In genomic region chr16:88747588-88748301, GRCh38 we compare ENCODE assay signal across 8 cellular contexts. TPM values are rescaled to one million over a fixed set of nuclear protein-coding genes. Genes with fewer than 3 reads are reported as not detected.
DNase-seq lines count a peak whose midpoint lies in the region; ATAC-seq, FAIRE-seq and TF ChIP-seq lines count a peak whose summit lies in the region.

No MANE protein-coding gene starts in this region.

- no peak overlapping the region for H3K4me2 ChIP-seq in SK-N-SH

- peaks cover 54% of the 10 kb centered on the region for H4K20me1 ChIP-seq in SK-N-SH (ENCODE audit: insufficient read depth)

- DNase-seq in COLO829 (ENCODE audit: low spot score) (peak; percentile 35), HFFc6 (no peak), SK-N-SH (no peak), epithelial cell of esophagus (ENCODE audit: low read depth) (peak; percentile 69), frontal cortex (ENCODE audit: low spot score in 2 of 2) (no peak)
- DNase-seq in stimulated activated naive CD8-positive, alpha-beta T cell treated with anti-CD3 and anti-CD28 coated beads, Interleukin-15, Interleukin-2, amounts not matched to agents 100 U/mL and 50 U/mL, for 24 hours, result peak; percentile 64

- TF ChIP-seq RAD21 in SK-N-SH (IDR thresholded peaks at IDR 0.05; ENCODE audit: low read length), result no peak

- H3K4me1 ChIP-seq in SK-N-SH (ENCODE audit: control insufficient read depth in 1 of 2, insufficient read depth in 2 of 2, low read depth in 1 of 2, low read length in 1 of 2), result peaks cover 0 to 3% of the 10 kb centered on the region in 2 experiments; a peak in 1 of 4 replicates

- H3F3A ChIP-seq in SK-N-SH (replicated peaks; ENCODE audit: insufficient read depth), result peaks cover 4% of the 10 kb centered on the region

- no peak overlapping the region for H3K4me3 ChIP-seq in SK-N-SH (ENCODE audit: low read depth in 2 of 2, low read length in 1 of 2)
- H3K4me3 ChIP-seq in epithelial cell of esophagus (ENCODE audit: low read length), result no peak overlapping the region

- no peaks in the 10 kb centered on the region for H3K9me3 ChIP-seq in SK-N-SH

- CTCF ChIA-PET in SK-N-SH (lab: Yijun Ruan, JAX), result interaction anchor here (1.1 to 30.9 kb wide), 4 partner anchors 7 to 110 kb away, joined by 3 to 540 read pairs (median 272); no protein-coding TSS in a partner anchor

- H2AFZ ChIP-seq in SK-N-SH (ENCODE audit: low read depth), result no peak overlapping the region

- H3K9ac ChIP-seq in SK-N-SH, result no peak overlapping the region

- no peak for TF ChIP-seq POLR2A in GM18505 (IDR thresholded peaks at IDR 0.05; ENCODE audit: borderline replicate concordance, extremely low read depth, insufficient read depth, insufficient read length)

- H3K27ac ChIP-seq in SK-N-SH (ENCODE audit: low read depth in 2 of 2, low read length in 1 of 2), result no peak overlapping the region

- no peak for TF ChIP-seq EP300 in SK-N-SH (IDR thresholded peaks at IDR 0.05; ENCODE audit: borderline replicate concordance in 1 of 2, low read depth in 1 of 2, low read length in 1 of 2)

- 82% methylated on average over 26 of the region's 26 CpGs for WGBS in SK-N-SH (ENCODE audit: low lambda C conversion rate)

- no peak overlapping the region for H3K27ac Mint-ChIP-seq in HFFc6

- TF ChIP-seq CTCF in HFFc6 (IDR thresholded peaks at IDR 0.05) (peak; percentile 58; the same call in 1 of the 2 replicates), SK-N-SH (IDR thresholded peaks at IDR 0.05) (peak; percentile 34), epithelial cell of esophagus (IDR thresholded peaks at IDR 0.05; ENCODE audit: insufficient read depth, low read depth, low read length, missing control alignments) (peak; percentile 46)

- no peaks in the 10 kb centered on the region for H3K27me3 ChIP-seq in SK-N-SH (ENCODE audit: insufficient read depth)

- ATAC-seq in stimulated activated naive CD8-positive, alpha-beta T cell treated with anti-CD3 and anti-CD28 coated beads, Interleukin-15, Interleukin-2, amounts not matched to agents 100 U/mL and 50 U/mL, for 24 hours, result peak; percentile 38
- ATAC-seq in HG03460 (IDR thresholded peaks at IDR 0.05; ENCODE audit: unreplicated experiment) (no peak), GM18505 (IDR thresholded peaks at IDR 0.05; ENCODE audit: unreplicated experiment) (no peak)

- no peaks in the 10 kb centered on the region; the same call in 1 of the 2 replicates for H3K36me3 Mint-ChIP-seq in HFFc6 (ENCODE audit: low read depth)

- peaks cover 74% of the 10 kb centered on the region for H3K79me2 ChIP-seq in SK-N-SH (ENCODE audit: insufficient read depth)

- H3K36me3 ChIP-seq in SK-N-SH (replicated peaks in 1 of 2; ENCODE audit: control insufficient read depth in 1 of 2, insufficient read depth in 2 of 2, low read length in 1 of 2), result peaks cover 0 to 5% of the 10 kb centered on the region in 2 experiments

- no peaks in the 10 kb centered on the region for H3K9me3 Mint-ChIP-seq in HFFc6

- POLR2A ChIA-PET in SK-N-SH (lab: Yijun Ruan, JAX), result no interaction called here

- no peaks in the 10 kb centered on the region; the same call in 1 of the 2 replicates for H3K4me1 Mint-ChIP-seq in HFFc6 (ENCODE audit: low read depth)

- no peak overlapping the region for H3K4me3 Mint-ChIP-seq in HFFc6

- H3K27me3 Mint-ChIP-seq in HFFc6 (ENCODE audit: insufficient read depth), result no peaks in the 10 kb centered on the region; the same call in none of the 2 replicates

- no peaks in the 10 kb centered on the region for H3K9me2 ChIP-seq in SK-N-SH

- FAIRE-seq in frontal cortex (lab: Jason Lieb, UNC), result no peak

TF ChIP-seq in SK-N-SH, 30 proteins besides CTCF, POLR2A, EP300 and RAD21 (continues in another document):
- no peak for TF ChIP-seq USF1 (IDR thresholded peaks at IDR 0.05; ENCODE audit: borderline replicate concordance, low read depth)
- TF ChIP-seq FOXJ3 (CRISPR knock-in tag; IDR thresholded peaks at IDR 0.05), result no peak
- TF ChIP-seq REST (IDR thresholded peaks at IDR 0.05; ENCODE audit: low read depth, low read length), result no peak
- TF ChIP-seq ZBTB33 (IDR thresholded peaks at IDR 0.05; ENCODE audit: borderline replicate concordance, low read depth), result no peak
- no peak for TF ChIP-seq MEF2A (IDR thresholded peaks at IDR 0.05; ENCODE audit: borderline replicate concordance, low read depth)
- no peak for TF ChIP-seq GATA2 (CRISPR knock-in tag; IDR thresholded peaks at IDR 0.05)
- TF ChIP-seq SMC3 (IDR thresholded peaks at IDR 0.05; ENCODE audit: low read depth, low read length), result no peak
- TF ChIP-seq EZH2phosphoT487 (IDR thresholded peaks at IDR 0.05; ENCODE audit: borderline replicate concordance, low read depth), result no peak
- no peak for TF ChIP-seq SIN3A (IDR thresholded peaks at IDR 0.05; ENCODE audit: borderline replicate concordance, low read depth, low read length)
- TF ChIP-seq USF2 (IDR thresholded peaks at IDR 0.05; ENCODE audit: borderline replicate concordance, low read depth, low read length), result no peak

RNA-seq across cellular contexts. Expression of gene PIEZO1, which starts 37.3 kb away (rescaled TPM):
- 100 to 1,000 TPM; 238 to 293 (median 264) TPM for total RNA-seq in HFFc6 (2021; fragmentation: NEBNext Ultra II Directional; extraction: Animal tissue kit (Norgen Biotek cat#: 25700))
- polyA plus RNA-seq in SK-N-SH (2012; rRNA removed), result 111 and 184 TPM in 2 replicates
- 45.3 and 86.3 TPM in 2 replicates for polyA plus RNA-seq in SK-N-SH (2012; cell fraction: cytosol; rRNA removed)
- polyA plus RNA-seq in SK-N-SH (2012; cell fraction: nucleus; rRNA removed), result 670 and 1,039 TPM in 2 replicates
- 4.1 TPM for total RNA-seq in frontal cortex

RNA-seq across cellular contexts. Expression of gene CTU2, which starts 41.4 kb away (rescaled TPM):
- 10 to 100 TPM; 26.2 to 37.0 (median 33.2) TPM for total RNA-seq in HFFc6 (2021; fragmentation: NEBNext Ultra II Directional; extraction: Animal tissue kit (Norgen Biotek cat#: 25700))
- polyA plus RNA-seq in SK-N-SH (2012; rRNA removed), result 16.2 and 16.5 TPM in 2 replicates
- 6.3 and 9.8 TPM in 2 replicates for polyA plus RNA-seq in SK-N-SH (2012; cell fraction: cytosol; rRNA removed)
- polyA plus RNA-seq in SK-N-SH (2012; cell fraction: nucleus; rRNA removed), result 32.4 and 41.1 TPM in 2 replicates
- total RNA-seq in frontal cortex, result 15.1 TPM

RNA-seq across cellular contexts. Expression of gene RNF166, which starts 41.5 kb away (rescaled TPM):
- total RNA-seq in HFFc6 (2021; fragmentation: NEBNext Ultra II Directional; extraction: Animal tissue kit (Norgen Biotek cat#: 25700)), result 10 to 100 TPM; 10.3 to 18.3 (median 13.2) TPM
- polyA plus RNA-seq in SK-N-SH (2012; rRNA removed), result 17.0 and 17.2 TPM in 2 replicates
- 7.5 and 11.2 TPM in 2 replicates for polyA plus RNA-seq in SK-N-SH (2012; cell fraction: cytosol; rRNA removed)
- 29.1 and 45.4 TPM in 2 replicates for polyA plus RNA-seq in SK-N-SH (2012; cell fraction: nucleus; rRNA removed)
- 10.2 TPM for total RNA-seq in frontal cortex

RNA-seq across cellular contexts. Expression of gene CDT1, which starts 55.8 kb away (rescaled TPM):
- total RNA-seq in HFFc6 (2021; fragmentation: NEBNext Ultra II Directional; extraction: Animal tissue kit (Norgen Biotek cat#: 25700)), result 10 to 100 TPM; 13.3 to 28.2 (median 22.2) TPM
- 3.1 and 6.1 TPM in 2 replicates for polyA plus RNA-seq in SK-N-SH (2012; rRNA removed)
- polyA plus RNA-seq in SK-N-SH (2012; cell fraction: cytosol; rRNA removed), result 1.5 and 4.3 TPM in 2 replicates
- 8.0 and 8.2 TPM in 2 replicates for polyA plus RNA-seq in SK-N-SH (2012; cell fraction: nucleus; rRNA removed)
- 1.2 TPM for total RNA-seq in frontal cortex

Comparison
In these comparisons a context has a peak if more than half of its experiments do, and no peak if none do; other contexts are left out.
1. DNase-seq: peak in COLO829 (single experiment), epithelial cell of esophagus (single experiment) and stimulated activated naive CD8-positive, alpha-beta T cell treated with anti-CD3 and anti-CD28 coated beads, Interleukin-15, Interleukin-2, amounts not matched to agents 100 U/mL and 50 U/mL, for 24 hours (single experiment); none in HFFc6 (single experiment), SK-N-SH (single experiment) and frontal cortex (0 of 2).
2. RNA of gene PIEZO1, which starts 37.3 kb away (total RNA-seq): 238 to 293 TPM in HFFc6; 4.1 TPM in frontal cortex (single experiment); every median in the first group is over 10 times any median in the second.
3. Peak in every context shown above with its lines, with median percentiles within 50 percentile points of each other: CTCF ChIP-seq.